In the genomic region with DNA sequence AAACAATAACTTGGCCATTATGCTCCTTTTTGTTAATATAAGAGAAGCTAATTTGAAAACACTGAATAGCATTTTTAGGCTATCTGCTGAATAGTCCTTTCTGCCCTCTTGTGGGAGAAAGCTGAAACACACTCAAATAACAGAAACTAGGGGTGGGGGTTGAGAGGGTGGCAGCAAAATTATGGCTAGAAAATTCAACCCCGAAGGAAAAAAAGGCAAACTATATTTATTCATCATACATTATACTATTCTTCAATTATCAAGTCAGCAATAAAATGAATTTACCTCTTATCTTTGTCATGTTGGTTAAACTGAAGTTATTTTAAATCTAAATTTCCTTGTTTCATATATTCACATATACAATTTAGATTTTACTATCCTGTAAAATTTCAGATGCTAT, we compare ENCODE assay signal across 1 cellular context.
TF ChIP-seq lines count a peak whose summit lies in the region.

No MANE protein-coding gene starts in this region.

TF ChIP-seq in K562, 482 proteins besides CTCF, POLR2A, EP300 and RAD21 (continued from another document):
- no peak for TF ChIP-seq ZEB2 (IDR thresholded peaks at IDR 0.05)
- TF ChIP-seq MAFF (IDR thresholded peaks at IDR 0.05; ENCODE audit: low read length): 0 out of 2 replicates have a peak, but pooled peaks have one; percentile 14
- TF ChIP-seq FOXJ2 (tag; IDR thresholded peaks at IDR 0.05): no peak
- TF ChIP-seq EGR1 (conservative IDR thresholded peaks at IDR 0.05): no peak
- TF ChIP-seq, protein P1, sequence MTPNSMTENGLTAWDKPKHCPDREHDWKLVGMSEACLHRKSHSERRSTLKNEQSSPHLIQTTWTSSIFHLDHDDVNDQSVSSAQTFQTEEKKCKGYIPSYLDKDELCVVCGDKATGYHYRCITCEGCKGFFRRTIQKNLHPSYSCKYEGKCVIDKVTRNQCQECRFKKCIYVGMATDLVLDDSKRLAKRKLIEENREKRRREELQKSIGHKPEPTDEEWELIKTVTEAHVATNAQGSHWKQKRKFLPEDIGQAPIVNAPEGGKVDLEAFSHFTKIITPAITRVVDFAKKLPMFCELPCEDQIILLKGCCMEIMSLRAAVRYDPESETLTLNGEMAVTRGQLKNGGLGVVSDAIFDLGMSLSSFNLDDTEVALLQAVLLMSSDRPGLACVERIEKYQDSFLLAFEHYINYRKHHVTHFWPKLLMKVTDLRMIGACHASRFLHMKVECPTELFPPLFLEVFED (CRISPR knock-in tag; conservative IDR thresholded peaks at IDR 0.05): no peak
- TF ChIP-seq, protein P2, sequence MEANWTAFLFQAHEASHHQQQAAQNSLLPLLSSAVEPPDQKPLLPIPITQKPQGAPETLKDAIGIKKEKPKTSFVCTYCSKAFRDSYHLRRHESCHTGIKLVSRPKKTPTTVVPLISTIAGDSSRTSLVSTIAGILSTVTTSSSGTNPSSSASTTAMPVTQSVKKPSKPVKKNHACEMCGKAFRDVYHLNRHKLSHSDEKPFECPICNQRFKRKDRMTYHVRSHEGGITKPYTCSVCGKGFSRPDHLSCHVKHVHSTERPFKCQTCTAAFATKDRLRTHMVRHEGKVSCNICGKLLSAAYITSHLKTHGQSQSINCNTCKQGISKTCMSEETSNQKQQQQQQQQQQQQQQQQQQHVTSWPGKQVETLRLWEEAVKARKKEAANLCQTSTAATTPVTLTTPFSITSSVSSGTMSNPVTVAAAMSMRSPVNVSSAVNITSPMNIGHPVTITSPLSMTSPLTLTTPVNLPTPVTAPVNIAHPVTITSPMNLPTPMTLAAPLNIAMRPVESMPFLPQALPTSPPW (CRISPR knock-in tag; IDR thresholded peaks at IDR 0.05): peak; percentile 64
- peak; percentile 85 for TF ChIP-seq ZNF316 (IDR thresholded peaks at IDR 0.05)
- no peak for TF ChIP-seq MYC (IDR thresholded peaks at IDR 0.05; ENCODE audit: low read depth, low read length)
- no peak for TF ChIP-seq MYC (CRISPR knock-in tag; IDR thresholded peaks at IDR 0.05; ENCODE audit: borderline replicate concordance, low read depth)
- TF ChIP-seq RHOXF2B (CRISPR knock-in tag; conservative IDR thresholded peaks at IDR 0.05): no peak
- TF ChIP-seq ZNF699 (CRISPR knock-in tag; IDR thresholded peaks at IDR 0.05; ENCODE audit: insufficient replicate concordance): no peak
- peak in 1 of 2 experiments; percentile 69; a peak in 2 of 4 replicates for TF ChIP-seq MAZ (CRISPR knock-in tag; conservative IDR thresholded peaks at IDR 0.05 in 1 of 2, IDR thresholded peaks at IDR 0.05 in 1 of 2)
- TF ChIP-seq ZNF384 (IDR thresholded peaks at IDR 0.05; ENCODE audit: low read depth, low read length): no peak
- TF ChIP-seq NFIC (IDR thresholded peaks at IDR 0.05): no peak
- TF ChIP-seq, protein P3, sequence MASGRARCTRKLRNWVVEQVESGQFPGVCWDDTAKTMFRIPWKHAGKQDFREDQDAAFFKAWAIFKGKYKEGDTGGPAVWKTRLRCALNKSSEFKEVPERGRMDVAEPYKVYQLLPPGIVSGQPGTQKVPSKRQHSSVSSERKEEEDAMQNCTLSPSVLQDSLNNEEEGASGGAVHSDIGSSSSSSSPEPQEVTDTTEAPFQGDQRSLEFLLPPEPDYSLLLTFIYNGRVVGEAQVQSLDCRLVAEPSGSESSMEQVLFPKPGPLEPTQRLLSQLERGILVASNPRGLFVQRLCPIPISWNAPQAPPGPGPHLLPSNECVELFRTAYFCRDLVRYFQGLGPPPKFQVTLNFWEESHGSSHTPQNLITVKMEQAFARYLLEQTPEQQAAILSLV (tag; IDR thresholded peaks at IDR 0.05): no peak
- TF ChIP-seq, protein P4, sequence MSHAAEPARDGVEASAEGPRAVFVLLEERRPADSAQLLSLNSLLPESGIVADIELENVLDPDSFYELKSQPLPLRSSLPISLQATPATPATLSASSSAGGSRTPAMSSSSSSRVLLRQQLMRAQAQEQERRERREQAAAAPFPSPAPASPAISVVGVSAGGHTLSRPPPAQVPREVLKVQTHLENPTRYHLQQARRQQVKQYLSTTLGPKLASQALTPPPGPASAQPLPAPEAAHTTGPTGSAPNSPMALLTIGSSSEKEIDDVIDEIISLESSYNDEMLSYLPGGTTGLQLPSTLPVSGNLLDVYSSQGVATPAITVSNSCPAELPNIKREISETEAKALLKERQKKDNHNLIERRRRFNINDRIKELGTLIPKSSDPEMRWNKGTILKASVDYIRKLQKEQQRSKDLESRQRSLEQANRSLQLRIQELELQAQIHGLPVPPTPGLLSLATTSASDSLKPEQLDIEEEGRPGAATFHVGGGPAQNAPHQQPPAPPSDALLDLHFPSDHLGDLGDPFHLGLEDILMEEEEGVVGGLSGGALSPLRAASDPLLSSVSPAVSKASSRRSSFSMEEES (CRISPR knock-in tag; IDR thresholded peaks at IDR 0.05): no peak
- no peak for TF ChIP-seq GABPB1 (CRISPR knock-in tag; IDR thresholded peaks at IDR 0.05)
- TF ChIP-seq, protein P5, sequence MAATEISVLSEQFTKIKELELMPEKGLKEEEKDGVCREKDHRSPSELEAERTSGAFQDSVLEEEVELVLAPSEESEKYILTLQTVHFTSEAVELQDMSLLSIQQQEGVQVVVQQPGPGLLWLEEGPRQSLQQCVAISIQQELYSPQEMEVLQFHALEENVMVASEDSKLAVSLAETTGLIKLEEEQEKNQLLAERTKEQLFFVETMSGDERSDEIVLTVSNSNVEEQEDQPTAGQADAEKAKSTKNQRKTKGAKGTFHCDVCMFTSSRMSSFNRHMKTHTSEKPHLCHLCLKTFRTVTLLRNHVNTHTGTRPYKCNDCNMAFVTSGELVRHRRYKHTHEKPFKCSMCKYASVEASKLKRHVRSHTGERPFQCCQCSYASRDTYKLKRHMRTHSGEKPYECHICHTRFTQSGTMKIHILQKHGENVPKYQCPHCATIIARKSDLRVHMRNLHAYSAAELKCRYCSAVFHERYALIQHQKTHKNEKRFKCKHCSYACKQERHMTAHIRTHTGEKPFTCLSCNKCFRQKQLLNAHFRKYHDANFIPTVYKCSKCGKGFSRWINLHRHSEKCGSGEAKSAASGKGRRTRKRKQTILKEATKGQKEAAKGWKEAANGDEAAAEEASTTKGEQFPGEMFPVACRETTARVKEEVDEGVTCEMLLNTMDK (IDR thresholded peaks at IDR 0.05; ENCODE audit: borderline replicate concordance, insufficient read depth, low read depth, low read length, poor library complexity, severe bottlenecking): peak; percentile 58
- no peak for TF ChIP-seq TARDBP (IDR thresholded peaks at IDR 0.05)
- TF ChIP-seq RBM22 (IDR thresholded peaks at IDR 0.05; ENCODE audit: low read depth, low read length, poor library complexity, severe bottlenecking): no peak
- TF ChIP-seq RBM34 (IDR thresholded peaks at IDR 0.05; ENCODE audit: borderline replicate concordance, insufficient read depth, low read length): no peak
- TF ChIP-seq ZNF696 (CRISPR knock-in tag; conservative IDR thresholded peaks at IDR 0.05): no peak
- TF ChIP-seq HOXB6 (CRISPR knock-in tag; IDR thresholded peaks at IDR 0.05; ENCODE audit: borderline replicate concordance): no peak
- TF ChIP-seq NCOA6 (IDR thresholded peaks at IDR 0.05): no peak
- no peak for TF ChIP-seq ZNF431 (CRISPR knock-in tag; IDR thresholded peaks at IDR 0.05)
TF ChIP-seq in K562: peak in this region for 10.
